29 cellular contexts compared by ENCODE assay signal in the genomic region with DNA sequence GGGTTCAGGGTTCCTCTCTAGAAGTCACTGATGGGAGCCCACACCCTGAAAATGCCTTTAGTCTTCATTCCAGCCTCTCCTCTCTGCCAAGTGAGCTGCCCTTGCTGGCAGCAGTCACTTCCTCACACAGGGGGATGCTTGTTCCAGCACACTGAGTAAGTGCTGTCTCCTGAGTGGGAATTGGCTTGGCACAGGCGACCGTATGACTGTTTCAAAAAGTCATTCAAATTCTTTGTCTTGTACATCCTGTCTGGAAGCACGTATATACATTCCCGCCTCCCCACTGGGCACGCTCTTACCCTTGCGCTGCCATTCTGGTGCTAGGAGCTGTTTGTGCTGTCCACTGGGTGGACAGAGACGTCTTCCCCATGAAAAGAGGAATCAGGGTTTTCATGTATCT. TPM values are rescaled to one million over a fixed set of nuclear protein-coding genes. Genes with fewer than 3 reads are reported as not detected.
DNase-seq lines count a peak whose midpoint lies in the region; ATAC-seq, FAIRE-seq and TF ChIP-seq lines count a peak whose summit lies in the region.
"Had no signal": no experiment of that assay in that cellular context is flagged by ENCODE, and none has a peak within 500 bp of the region (broad histone marks: within the 10 kb centered on the region; RNA-seq: fewer than 3 reads in every experiment).

No MANE protein-coding gene starts in this region.

- no peak overlapping the region for H3K4me2 ChIP-seq in astrocyte (ENCODE audit: low read length)
- H3K4me2 ChIP-seq: GM23338, smooth muscle cell had no signal

- no peaks in the 10 kb centered on the region for H4K20me1 ChIP-seq in astrocyte (ENCODE audit: insufficient read depth, low read length)

- H3K27ac Mint-ChIP-seq in astrocyte (ENCODE audit: unreplicated experiment): no peak overlapping the region
- peak overlapping the region; percentile 74 for H3K27ac Mint-ChIP-seq in stimulated activated effector memory CD8-positive, alpha-beta T cell treated with anti-CD3 and anti-CD28 coated beads, Interleukin-12 subunit alpha, Interleukin-12 subunit beta, amount 100 ng/mL, for 72 hours
- H3K27ac Mint-ChIP-seq: activated B cell treated with CpG ODN at 0.5 μM for 24 hours; activated CD8-positive, alpha-beta memory T cell treated with anti-CD3 and anti-CD28 coated beads, Interleukin-2, amount 10 ng/mL, durations not matched to agents 7 days and 5 days; GM23338; IgD-negative memory B cell had no signal

- H3K27ac ChIP-seq in astrocyte (ENCODE audit: low read depth, low read length): no peak overlapping the region
- H3K27ac ChIP-seq: C4-2B, SK-N-MC, thoracic aorta, vagina had no signal

- H3K4me3 Mint-ChIP-seq in astrocyte (ENCODE audit: unreplicated experiment): no peak overlapping the region
- no peak overlapping the region for H3K4me3 Mint-ChIP-seq in stimulated activated effector memory CD8-positive, alpha-beta T cell treated with anti-CD3 and anti-CD28 coated beads, Interleukin-12 subunit alpha, Interleukin-12 subunit beta, amount 100 ng/mL, for 72 hours
- H3K4me3 Mint-ChIP-seq: activated B cell treated with CpG ODN at 0.5 μM for 24 hours; activated CD8-positive, alpha-beta memory T cell treated with anti-CD3 and anti-CD28 coated beads, Interleukin-2, amount 10 ng/mL, durations not matched to agents 7 days and 5 days; activated T-cell treated with anti-CD3 and anti-CD28 coated beads, Interleukin-2, amount 50 U/mL, for 4 hours; GM23338; IgD-negative memory B cell; neural crest cell; stimulated activated naive CD8-positive, alpha-beta T cell treated with anti-CD3 and anti-CD28 coated beads, Interleukin-15, Interleukin-2, amounts not matched to agents 100 ng/mL and 50 ng/mL, for 24 hours had no signal

- no peaks in the 10 kb centered on the region for H3K36me3 ChIP-seq in astrocyte (ENCODE audit: insufficient read depth, low read length)
- H3K36me3 ChIP-seq: thoracic aorta, vagina had no signal

- H3K36me3 Mint-ChIP-seq in astrocyte (ENCODE audit: low read depth, unreplicated experiment): peaks cover 14% of the 10 kb centered on the region
- H3K36me3 Mint-ChIP-seq in stimulated activated effector memory CD8-positive, alpha-beta T cell treated with anti-CD3 and anti-CD28 coated beads, Interleukin-12 subunit alpha, Interleukin-12 subunit beta, amount 100 ng/mL, for 72 hours: peaks cover 45% of the 10 kb centered on the region

- peaks cover 8% of the 10 kb centered on the region for H3K27me3 Mint-ChIP-seq in astrocyte (ENCODE audit: low read depth, unreplicated experiment)
- H3K27me3 Mint-ChIP-seq: activated B cell treated with CpG ODN at 0.5 μM for 24 hours; activated CD8-positive, alpha-beta memory T cell treated with anti-CD3 and anti-CD28 coated beads, Interleukin-2, amount 10 ng/mL, durations not matched to agents 7 days and 5 days; IgD-negative memory B cell; stimulated activated naive CD8-positive, alpha-beta T cell treated with anti-CD3 and anti-CD28 coated beads, Interleukin-15, Interleukin-2, amounts not matched to agents 100 ng/mL and 50 ng/mL, for 24 hours had no signal

- H3K27me3 ChIP-seq in astrocyte (ENCODE audit: insufficient read depth, low read length): no peaks in the 10 kb centered on the region
- H3K27me3 ChIP-seq: vagina had no signal

- DNase-seq in EH (ENCODE audit: low read depth) (peak; percentile 39), astrocyte (ENCODE audit: low read depth) (peak; percentile 78), fibroblast of the aortic adventitia (ENCODE audit: low read depth) (peak; percentile 68), NK-92 (lab: John Stamatoyannopoulos, UW; ENCODE audit: unreplicated experiment) (no peak), NCI-H2196 treated with DMSO at 0.1 percent for 48 hours (lab: John Stamatoyannopoulos, UW; ENCODE audit: unreplicated experiment) (no peak)
- DNase-seq in stimulated activated effector memory CD8-positive, alpha-beta T cell treated with anti-CD3 and anti-CD28 coated beads, Interleukin-12 subunit alpha, Interleukin-12 subunit beta, amount 100 ng/mL, for 72 hours (ENCODE audit: low spot score in 2 of 2): no peak
- DNase-seq: activated B cell treated with CpG ODN at 0.5 μM for 24 hours; activated CD4-positive, alpha-beta T cell treated with anti-CD3 and anti-CD28 coated beads, Interleukin-2, amount 50 U/mL, for 4 hours; activated CD8-positive, alpha-beta memory T cell treated with anti-CD3 and anti-CD28 coated beads, Interleukin-2, amount 10 ng/mL, durations not matched to agents 7 days and 5 days; activated T-cell treated with anti-CD3 and anti-CD28 coated beads, Interleukin-2, amount 50 U/mL, for 4 hours; COR-L47; DMS53; GDM1; NCI-H146; NCI-H82; posterior cingulate gyrus; right cardiac atrium; T-helper 1 cell had no signal

- H3K9ac ChIP-seq in astrocyte (ENCODE audit: low read length): no peak overlapping the region

- FAIRE-seq in astrocyte (lab: Jason Lieb, UNC): no peak

- no peak overlapping the region for H2AFZ ChIP-seq in astrocyte (ENCODE audit: low read depth, low read length)
- H2AFZ ChIP-seq: GM23338 had no signal

- no peaks in the 10 kb centered on the region for H3K9me3 ChIP-seq in astrocyte (ENCODE audit: insufficient read depth, low read depth, low read length)
- H3K9me3 ChIP-seq: thoracic aorta, vagina had no signal

- peaks cover 2% of the 10 kb centered on the region for H3K9me3 Mint-ChIP-seq in astrocyte (ENCODE audit: unreplicated experiment)
- H3K9me3 Mint-ChIP-seq in stimulated activated effector memory CD8-positive, alpha-beta T cell treated with anti-CD3 and anti-CD28 coated beads, Interleukin-12 subunit alpha, Interleukin-12 subunit beta, amount 100 ng/mL, for 72 hours: no peaks in the 10 kb centered on the region
- H3K9me3 Mint-ChIP-seq: activated B cell treated with CpG ODN at 0.5 μM for 24 hours; activated T-cell treated with anti-CD3 and anti-CD28 coated beads, Interleukin-2, amount 50 U/mL, for 4 hours; GM23338; stimulated activated naive CD8-positive, alpha-beta T cell treated with anti-CD3 and anti-CD28 coated beads, Interleukin-15, Interleukin-2, amounts not matched to agents 100 ng/mL and 50 ng/mL, for 24 hours had no signal

- no peaks in the 10 kb centered on the region for H3K4me1 ChIP-seq in astrocyte (ENCODE audit: insufficient read depth, low read length)
- H3K4me1 ChIP-seq: vagina had no signal

- H3K4me3 ChIP-seq in astrocyte (ENCODE audit: insufficient read depth, low read depth, low read length) (no peak overlapping the region), fibroblast of the aortic adventitia (ENCODE audit: low read depth, low read length) (no peak overlapping the region)
- H3K4me3 ChIP-seq: GM23338, SK-N-MC, smooth muscle cell, thoracic aorta, vagina had no signal

- no peaks in the 10 kb centered on the region for H3K79me2 ChIP-seq in astrocyte (ENCODE audit: insufficient read depth, low read length)

- ATAC-seq in stimulated activated effector memory CD8-positive, alpha-beta T cell treated with anti-CD3 and anti-CD28 coated beads, Interleukin-12 subunit alpha, Interleukin-12 subunit beta, amount 100 ng/mL, for 72 hours: no peak
- no peak for ATAC-seq in GM19463 (IDR thresholded peaks at IDR 0.05; ENCODE audit: unreplicated experiment)
- ATAC-seq: activated CD8-positive, alpha-beta memory T cell treated with anti-CD3 and anti-CD28 coated beads, Interleukin-2, amount 10 ng/mL, durations not matched to agents 7 days and 5 days; activated T-cell treated with anti-CD3 and anti-CD28 coated beads, Interleukin-2, amount 50 U/mL, for 4 hours; GM23338; left lobe of liver; right cardiac atrium had no signal

- H3K4me1 Mint-ChIP-seq in astrocyte (ENCODE audit: low read depth, unreplicated experiment): no peaks in the 10 kb centered on the region
- H3K4me1 Mint-ChIP-seq in stimulated activated effector memory CD8-positive, alpha-beta T cell treated with anti-CD3 and anti-CD28 coated beads, Interleukin-12 subunit alpha, Interleukin-12 subunit beta, amount 100 ng/mL, for 72 hours: peaks cover 25% of the 10 kb centered on the region
- H3K4me1 Mint-ChIP-seq: activated B cell treated with CpG ODN at 0.5 μM for 24 hours, GM23338 had no signal

- TF ChIP-seq CTCF in astrocyte (IDR thresholded peaks at IDR 0.05; ENCODE audit: insufficient read depth, low read depth, low read length): no peak
- no peak for TF ChIP-seq CTCF in fibroblast of the aortic adventitia (IDR thresholded peaks at IDR 0.05; ENCODE audit: insufficient read depth, low read length)

RNA-seq across cellular contexts. Expression of gene CD99, which starts 40.2 kb away (rescaled TPM):
- total RNA-seq in astrocyte: 436 and 448 TPM in 2 replicates
- total RNA-seq in fibroblast of the aortic adventitia (ENCODE audit: low replicate concordance): 355 and 675 TPM in 2 replicates

Comparison
In these comparisons a context has a peak if more than half of its experiments do, and no peak if none do; other contexts are left out.
1. DNase-seq: peak in EH (single experiment), astrocyte (single experiment) and fibroblast of the aortic adventitia (single experiment); none in stimulated activated effector memory CD8-positive, alpha-beta T cell treated with anti-CD3 and anti-CD28 coated beads, Interleukin-12 subunit alpha, Interleukin-12 subunit beta, amount 100 ng/mL, for 72 hours (0 of 2), NK-92 (single experiment) and NCI-H2196 treated with DMSO at 0.1 percent for 48 hours (single experiment).